Comparison of ENCODE assay signal across 1 cellular context in genomic region chr10:104299031-104299904, GRCh38.
TF ChIP-seq lines count a peak whose summit lies in the region.

No MANE protein-coding gene starts in this region.

TF ChIP-seq in IMR-90, 13 proteins besides CTCF, POLR2A, EP300 and RAD21:
- TF ChIP-seq FOS (IDR thresholded peaks at IDR 0.05; ENCODE audit: low read depth, low read length) (peak; percentile 11; the same call in 1 of the 2 replicates), RCOR1 (IDR thresholded peaks at IDR 0.05; ENCODE audit: insufficient replicate concordance, low read length) (no peak), NFE2L2 (IDR thresholded peaks at IDR 0.05; ENCODE audit: low read depth, low read length) (no peak), CEBPB (IDR thresholded peaks at IDR 0.05; ENCODE audit: low read depth, low read length) (no peak), CHD1 (IDR thresholded peaks at IDR 0.05; ENCODE audit: low read depth, low read length) (peak; percentile 54; the same call in 1 of the 2 replicates)
